Comparison of ENCODE assay signal across 25 cellular contexts in genomic region chr1:205963756-205964155, GRCh38. TPM values are rescaled to one million over a fixed set of nuclear protein-coding genes. Genes with fewer than 3 reads are reported as not detected.
DNase-seq lines count a peak whose midpoint lies in the region; ATAC-seq and TF ChIP-seq lines count a peak whose summit lies in the region.
"Had no signal": no experiment of that assay in that cellular context is flagged by ENCODE, and none has a peak within 500 bp of the region (broad histone marks: within the 10 kb centered on the region; RNA-seq: fewer than 3 reads in every experiment).

No MANE protein-coding gene starts in this region.

- CTCF ChIA-PET in PC-9 (lab: Charles Lee), result no interaction called here

- intact Hi-C loops in PC-9 (cut with micrococcal nuclease; ENCODE audit: unreplicated experiment), result loop anchor here (2.0 kb wide), 1 partner anchor 17 kb away; no protein-coding TSS in a partner anchor
- intact Hi-C loops in upper lobe of right lung (cut with DNase I), result no loop called here

- ATAC-seq in activated naive CD4-positive, alpha-beta T cell treated with anti-CD3 and anti-CD28 coated beads, Interleukin-2, amount 50 U/mL, for 72 hours, result no peak
- no peak for ATAC-seq in upper lobe of right lung
- ATAC-seq: GM23338, Right ventricle myocardium inferior had no signal

- BruUV-seq in PC-9 (replicated peaks; lab: Mats Ljungman, UMichigan), result no TSS peak

- H3K4me1 ChIP-seq in PC-9 (replicated peaks; ENCODE audit: insufficient read depth) (peaks cover 78% of the 10 kb centered on the region), upper lobe of right lung (peaks cover 20% of the 10 kb centered on the region)
- H3K4me1 ChIP-seq: HAP-1, SJSA1 had no signal

- H4K20me1 ChIP-seq in PC-9 (ENCODE audit: insufficient read depth), result no peaks in the 10 kb centered on the region

- H3K27ac ChIP-seq in PC-9 (peak overlapping the region; percentile 97), epithelial cell of prostate (peak overlapping the region; percentile 78), upper lobe of right lung (no peak overlapping the region), coronary artery (no peak overlapping the region)
- H3K27ac ChIP-seq: SJSA1 had no signal

- no peaks in the 10 kb centered on the region for H3K9me2 ChIP-seq in PC-9 (ENCODE audit: insufficient read depth)

- H3K4me2 ChIP-seq in PC-9, result peak overlapping the region; percentile 73
- H3K4me2 ChIP-seq: GM23338 had no signal

- no peak for DNase-seq in activated naive CD4-positive, alpha-beta T cell treated with anti-CD3 and anti-CD28 coated beads, Interleukin-2, amount 50 U/mL, for 72 hours (ENCODE audit: low spot score in 2 of 2)
- no peak for DNase-seq in activated naive CD4-positive, alpha-beta T cell (lab: John Stamatoyannopoulos, UW)
- DNase-seq in PC-9 (no peak), epithelial cell of prostate (ENCODE audit: low read depth, low spot score) (no peak), upper lobe of right lung (peak; percentile 26), coronary artery (ENCODE audit: low spot score) (no peak), SIG-M5 treated with dmso at 0.1 percent for 504 hours (lab: John Stamatoyannopoulos, UW; ENCODE audit: unreplicated experiment) (no peak), foreskin melanocyte (no peak)
- DNase-seq: 8988T; CD4-positive, alpha-beta memory T cell; COR-L47; KBM-7; MG63; NCI-H1105 treated with DMSO at 0.1 percent for 48 hours; NCI-H2029; NCI-H446; NCI-H524 treated with DMSO at 0.1 percent for 48 hours; NCI-H774 had no signal

- peaks cover 47% of the 10 kb centered on the region for H3F3A ChIP-seq in PC-9 (ENCODE audit: insufficient read depth, low read depth)

- POLR2A ChIA-PET in PC-9 (lab: Charles Lee; ENCODE audit: unreplicated experiment), result no interaction called here

- peak overlapping the region; percentile 23 to 75 for H3K27ac Mint-ChIP-seq in activated naive CD4-positive, alpha-beta T cell treated with anti-CD3 and anti-CD28 coated beads, Interleukin-2, amount 50 U/mL, for 72 hours
- H3K27ac Mint-ChIP-seq: GM23338 had no signal

- H3K9me3 ChIP-seq in PC-9 (ENCODE audit: insufficient read depth, low read depth), result no peaks in the 10 kb centered on the region
- H3K9me3 ChIP-seq in upper lobe of right lung, result no peaks in the 10 kb centered on the region
- H3K9me3 ChIP-seq: HAP-1, MG63, SJSA1 had no signal

- H3K4me3 ChIP-seq in PC-9 (0 out of 2 replicates have a peak overlapping the region, but pooled peaks have one; percentile 9), upper lobe of right lung (no peak overlapping the region), coronary artery (no peak overlapping the region)
- H3K4me3 ChIP-seq: GM23338, HAP-1, MG63, SJSA1 had no signal

- TF ChIP-seq CTCF in PC-9 (conservative IDR thresholded peaks at IDR 0.05) (no peak), upper lobe of right lung (IDR thresholded peaks at IDR 0.05) (no peak), coronary artery (IDR thresholded peaks at IDR 0.05) (no peak)

- H3K36me3 ChIP-seq in PC-9 (ENCODE audit: low read depth) (no peaks in the 10 kb centered on the region), upper lobe of right lung (no peaks in the 10 kb centered on the region)
- H3K36me3 ChIP-seq: HAP-1, MG63, SJSA1 had no signal

- H3K79me2 ChIP-seq in PC-9 (ENCODE audit: low read depth), result no peaks in the 10 kb centered on the region

- no peaks in the 10 kb centered on the region for H3K27me3 ChIP-seq in PC-9 (ENCODE audit: insufficient read depth, low read depth)
- no peaks in the 10 kb centered on the region for H3K27me3 ChIP-seq in upper lobe of right lung
- H3K27me3 ChIP-seq: SJSA1 had no signal

- no peaks in the 10 kb centered on the region for H3K36me3 Mint-ChIP-seq in activated naive CD4-positive, alpha-beta T cell treated with anti-CD3 and anti-CD28 coated beads, Interleukin-2, amount 50 U/mL, for 72 hours
- H3K36me3 Mint-ChIP-seq: CD4-positive, alpha-beta memory T cell had no signal

- no peaks in the 10 kb centered on the region for H3K9me3 Mint-ChIP-seq in activated naive CD4-positive, alpha-beta T cell treated with anti-CD3 and anti-CD28 coated beads, Interleukin-2, amount 50 U/mL, for 72 hours
- H3K9me3 Mint-ChIP-seq: CD4-positive, alpha-beta memory T cell; GM23338 had no signal

- no peak overlapping the region for H2AFZ ChIP-seq in PC-9
- H2AFZ ChIP-seq: GM23338 had no signal

RNA-seq across cellular contexts. Expression of gene SLC26A9, which starts 20.5 kb away (rescaled TPM):
- not detected for total RNA-seq in activated naive CD4-positive, alpha-beta T cell treated with anti-CD3 and anti-CD28 coated beads, Interleukin-2, amount 50 U/mL, for 72 hours
- total RNA-seq in PC-9 (2021), result 0.98 and 1.0 TPM in 2 replicates
- 21.7 TPM for total RNA-seq in upper lobe of right lung
- total RNA-seq: CD4-positive, alpha-beta memory T cell; Daoy; G401; GM23338; LHCN-M2; SJSA1 had no signal

RNA-seq across cellular contexts. Expression of gene RAB7B, which starts 39.4 kb away (rescaled TPM):
- total RNA-seq in activated naive CD4-positive, alpha-beta T cell treated with anti-CD3 and anti-CD28 coated beads, Interleukin-2, amount 50 U/mL, for 72 hours, result not detected
- not detected in 2 replicates for total RNA-seq in PC-9 (2021)
- 7.0 TPM for total RNA-seq in upper lobe of right lung
- total RNA-seq: GM23338 had no signal

RNA-seq across cellular contexts. Expression of gene CTSE, which starts 59.9 kb away (rescaled TPM):
- total RNA-seq in activated naive CD4-positive, alpha-beta T cell treated with anti-CD3 and anti-CD28 coated beads, Interleukin-2, amount 50 U/mL, for 72 hours, result not detected
- total RNA-seq in PC-9 (2021) (0.65 and 1.2 TPM in 2 replicates), upper lobe of right lung (85.8 TPM)
- total RNA-seq: CD4-positive, alpha-beta memory T cell; Daoy; G401; GM23338; LHCN-M2; Right ventricle myocardium inferior; SJSA1 had no signal

Comparison
In these comparisons a context has a peak if more than half of its experiments do, and no peak if none do; other contexts are left out.
1. H3K27ac ChIP-seq: peak in PC-9 (single experiment) and epithelial cell of prostate (single experiment); none in upper lobe of right lung (single experiment) and coronary artery (0 of 2).
2. RNA of gene SLC26A9, which starts 20.5 kb away (total RNA-seq): 21.7 TPM in upper lobe of right lung (single experiment); 0.98 to 1.0 TPM in PC-9 and not detected in activated naive CD4-positive, alpha-beta T cell treated with anti-CD3 and anti-CD28 coated beads, Interleukin-2, amount 50 U/mL, for 72 hours; every median in the first group is over 10 times any median in the second.
3. RNA of gene CTSE, which starts 59.9 kb away (total RNA-seq): 85.8 TPM in upper lobe of right lung (single experiment); 0.65 to 1.2 TPM in PC-9 and not detected in activated naive CD4-positive, alpha-beta T cell treated with anti-CD3 and anti-CD28 coated beads, Interleukin-2, amount 50 U/mL, for 72 hours; every median in the first group is over 10 times any median in the second.